ENCODE assay signal across 8 cellular contexts in genomic region chr18:50689578-50689977, GRCh38.
"Had no signal": no experiment of that assay in that cellular context is flagged by ENCODE, and none has a peak within 500 bp of the region (broad histone marks: within the 10 kb centered on the region; RNA-seq: fewer than 3 reads in every experiment).

No MANE protein-coding gene starts in this region.

- H3K27ac Mint-ChIP-seq: IgD-negative memory B cell had no signal

- H3K27ac ChIP-seq: HL-60, KMS-11 had no signal

- H3K9ac ChIP-seq: KMS-11 had no signal

- FAIRE-seq: HepG2, HTR-8/SVneo had no signal

- H3K36me3 Mint-ChIP-seq: IgD-negative memory B cell had no signal

- H3K4me2 ChIP-seq: KMS-11 had no signal

- DNase-seq: IMR-90, KBM-7, KG1 had no signal

- H3K4me3 Mint-ChIP-seq: IgD-negative memory B cell had no signal

- H3K9me3 Mint-ChIP-seq: IgD-negative memory B cell had no signal

- ATAC-seq: HepG2 had no signal
